ENCODE assay signal across 1 cellular context in the genomic region with DNA sequence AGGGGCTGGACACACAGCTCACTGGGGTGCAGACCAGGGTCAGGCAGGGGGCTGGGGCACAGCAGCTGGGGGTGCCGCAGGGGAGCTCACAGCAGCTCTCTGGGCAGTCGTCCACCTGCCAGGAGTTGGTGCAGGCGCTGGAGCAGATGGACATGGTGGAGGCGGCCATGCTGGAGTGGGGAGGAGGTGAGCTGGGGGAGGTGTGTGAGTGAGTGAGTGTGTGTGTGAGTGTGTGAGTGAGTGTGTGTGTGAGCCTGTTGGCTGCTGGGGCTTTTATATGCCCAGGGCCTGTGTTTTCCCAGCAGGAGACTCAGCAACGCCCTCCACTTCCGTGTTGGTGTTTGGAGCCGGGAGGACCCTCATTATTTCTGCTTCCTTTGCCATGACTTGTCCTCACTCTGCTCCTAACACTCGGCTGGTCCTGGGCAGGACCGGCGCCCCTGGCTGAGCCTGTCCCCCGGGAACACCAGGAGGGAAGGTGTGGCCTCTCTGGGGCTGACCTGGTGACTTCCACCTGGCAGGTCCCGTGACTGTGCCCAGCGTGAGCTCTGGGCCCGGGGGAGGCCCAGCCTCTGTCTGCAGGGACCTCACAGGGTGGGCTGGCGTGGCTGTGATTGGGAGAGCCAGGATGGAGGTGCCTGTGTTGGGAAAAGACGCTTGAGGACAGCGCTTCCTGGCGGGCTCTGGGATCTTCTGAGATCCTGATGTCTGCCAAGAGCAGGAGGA.
TF ChIP-seq lines count a peak whose summit lies in the region.

Gene KRTAP10-2, minus strand, starts transcription at position 216 of the 726 bp plus-strand sequence. Its CDS starts 47 bp downstream, at position 169.

TF ChIP-seq in GM23338, 12 proteins besides CTCF, POLR2A, EP300 and RAD21 (continued from another document):
- TF ChIP-seq, protein P1, sequence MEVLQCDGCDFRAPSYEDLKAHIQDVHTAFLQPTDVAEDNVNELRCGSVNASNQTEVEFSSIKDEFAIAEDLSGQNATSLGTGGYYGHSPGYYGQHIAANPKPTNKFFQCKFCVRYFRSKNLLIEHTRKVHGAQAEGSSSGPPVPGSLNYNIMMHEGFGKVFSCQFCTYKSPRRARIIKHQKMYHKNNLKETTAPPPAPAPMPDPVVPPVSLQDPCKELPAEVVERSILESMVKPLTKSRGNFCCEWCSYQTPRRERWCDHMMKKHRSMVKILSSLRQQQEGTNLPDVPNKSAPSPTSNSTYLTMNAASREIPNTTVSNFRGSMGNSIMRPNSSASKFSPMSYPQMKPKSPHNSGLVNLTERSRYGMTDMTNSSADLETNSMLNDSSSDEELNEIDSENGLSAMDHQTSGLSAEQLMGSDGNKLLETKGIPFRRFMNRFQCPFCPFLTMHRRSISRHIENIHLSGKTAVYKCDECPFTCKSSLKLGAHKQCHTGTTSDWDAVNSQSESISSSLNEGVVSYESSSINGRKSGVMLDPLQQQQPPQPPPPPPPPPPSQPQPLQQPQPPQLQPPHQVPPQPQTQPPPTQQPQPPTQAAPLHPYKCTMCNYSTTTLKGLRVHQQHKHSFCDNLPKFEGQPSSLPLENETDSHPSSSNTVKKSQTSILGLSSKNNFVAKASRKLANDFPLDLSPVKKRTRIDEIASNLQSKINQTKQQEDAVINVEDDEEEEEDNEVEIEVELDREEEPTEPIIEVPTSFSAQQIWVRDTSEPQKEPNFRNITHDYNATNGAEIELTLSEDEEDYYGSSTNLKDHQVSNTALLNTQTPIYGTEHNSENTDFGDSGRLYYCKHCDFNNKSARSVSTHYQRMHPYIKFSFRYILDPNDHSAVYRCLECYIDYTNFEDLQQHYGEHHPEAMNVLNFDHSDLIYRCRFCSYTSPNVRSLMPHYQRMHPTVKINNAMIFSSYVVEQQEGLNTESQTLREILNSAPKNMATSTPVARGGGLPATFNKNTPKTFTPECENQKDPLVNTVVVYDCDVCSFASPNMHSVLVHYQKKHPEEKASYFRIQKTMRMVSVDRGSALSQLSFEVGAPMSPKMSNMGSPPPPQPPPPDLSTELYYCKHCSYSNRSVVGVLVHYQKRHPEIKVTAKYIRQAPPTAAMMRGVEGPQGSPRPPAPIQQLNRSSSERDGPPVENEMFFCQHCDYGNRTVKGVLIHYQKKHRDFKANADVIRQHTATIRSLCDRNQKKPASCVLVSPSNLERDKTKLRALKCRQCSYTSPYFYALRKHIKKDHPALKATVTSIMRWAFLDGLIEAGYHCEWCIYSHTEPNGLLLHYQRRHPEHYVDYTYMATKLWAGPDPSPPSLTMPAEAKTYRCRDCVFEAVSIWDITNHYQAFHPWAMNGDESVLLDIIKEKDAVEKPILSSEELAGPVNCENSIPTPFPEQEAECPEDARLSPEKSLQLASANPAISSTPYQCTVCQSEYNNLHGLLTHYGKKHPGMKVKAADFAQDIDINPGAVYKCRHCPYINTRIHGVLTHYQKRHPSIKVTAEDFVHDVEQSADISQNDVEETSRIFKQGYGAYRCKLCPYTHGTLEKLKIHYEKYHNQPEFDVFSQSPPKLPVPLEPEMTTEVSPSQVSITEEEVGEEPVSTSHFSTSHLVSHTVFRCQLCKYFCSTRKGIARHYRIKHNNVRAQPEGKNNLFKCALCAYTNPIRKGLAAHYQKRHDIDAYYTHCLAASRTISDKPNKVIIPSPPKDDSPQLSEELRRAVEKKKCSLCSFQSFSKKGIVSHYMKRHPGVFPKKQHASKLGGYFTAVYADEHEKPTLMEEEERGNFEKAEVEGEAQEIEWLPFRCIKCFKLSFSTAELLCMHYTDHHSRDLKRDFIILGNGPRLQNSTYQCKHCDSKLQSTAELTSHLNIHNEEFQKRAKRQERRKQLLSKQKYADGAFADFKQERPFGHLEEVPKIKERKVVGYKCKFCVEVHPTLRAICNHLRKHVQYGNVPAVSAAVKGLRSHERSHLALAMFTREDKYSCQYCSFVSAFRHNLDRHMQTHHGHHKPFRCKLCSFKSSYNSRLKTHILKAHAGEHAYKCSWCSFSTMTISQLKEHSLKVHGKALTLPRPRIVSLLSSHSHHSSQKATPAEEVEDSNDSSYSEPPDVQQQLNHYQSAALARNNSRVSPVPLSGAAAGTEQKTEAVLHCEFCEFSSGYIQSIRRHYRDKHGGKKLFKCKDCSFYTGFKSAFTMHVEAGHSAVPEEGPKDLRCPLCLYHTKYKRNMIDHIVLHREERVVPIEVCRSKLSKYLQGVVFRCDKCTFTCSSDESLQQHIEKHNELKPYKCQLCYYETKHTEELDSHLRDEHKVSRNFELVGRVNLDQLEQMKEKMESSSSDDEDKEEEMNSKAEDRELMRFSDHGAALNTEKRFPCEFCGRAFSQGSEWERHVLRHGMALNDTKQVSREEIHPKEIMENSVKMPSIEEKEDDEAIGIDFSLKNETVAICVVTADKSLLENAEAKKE (CRISPR knock-in tag; IDR thresholded peaks at IDR 0.05) = no peak
- no peak for TF ChIP-seq NANOG (IDR thresholded peaks at IDR 0.05; ENCODE audit: borderline replicate concordance)
- no peak for TF ChIP-seq ZNF114 (CRISPR knock-in tag; IDR thresholded peaks at IDR 0.05)
